Comparison of ENCODE assay signal across 25 cellular contexts in the genomic region with DNA sequence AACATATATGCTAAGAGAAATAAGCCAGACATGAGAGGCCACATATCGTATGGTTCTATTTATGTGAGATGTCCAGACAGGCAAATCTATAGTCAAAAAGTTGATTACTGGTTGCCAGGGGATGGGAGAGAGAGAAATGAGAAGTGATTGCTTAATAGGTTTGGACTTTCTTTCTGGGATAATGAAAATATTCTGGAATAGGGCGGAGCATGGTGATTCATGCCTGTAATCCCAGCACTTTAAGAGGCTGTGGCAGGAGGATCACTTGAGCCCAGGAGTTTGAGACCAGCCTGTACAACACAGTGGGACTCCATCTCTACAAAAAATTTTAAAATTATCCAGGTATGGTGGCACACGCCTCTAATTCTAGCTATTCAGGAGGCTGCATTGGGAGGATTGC. TPM values are rescaled to one million over a fixed set of nuclear protein-coding genes. Genes with fewer than 3 reads are reported as not detected.
DNase-seq lines count a peak whose midpoint lies in the region; ATAC-seq and TF ChIP-seq lines count a peak whose summit lies in the region.
"Had no signal": no experiment of that assay in that cellular context is flagged by ENCODE, and none has a peak within 500 bp of the region (broad histone marks: within the 10 kb centered on the region; RNA-seq: fewer than 3 reads in every experiment).

No MANE protein-coding gene starts in this region.

- H3K4me2 ChIP-seq in H9 (ENCODE audit: insufficient read depth, insufficient read length, low read length) = no peak overlapping the region
- H3K4me2 ChIP-seq in PC-3 (ENCODE audit: low read length) = no peak overlapping the region

- no peaks in the 10 kb centered on the region for H3K23me2 ChIP-seq in H9 (ENCODE audit: insufficient read length, low read depth, low read length, poor library complexity, severe bottlenecking)

- H3K56ac ChIP-seq in H9 (ENCODE audit: insufficient read length, low read depth, low read length) = no peak overlapping the region

- intact Hi-C loops in PC-3 (cut with micrococcal nuclease) = no loop called here
- intact Hi-C loops in sigmoid colon (cut with DNase I) = no loop called here
- intact Hi-C loops in CD8-positive, alpha-beta T cell (cut with DNase I, micrococcal nuclease) = no loop called here

- WGBS in H9 (ENCODE audit: extremely low coverage, insufficient read length, low lambda C conversion rate) = no CpG with 5 or more reads among the region's 3 CpGs
- WGBS in sigmoid colon, 2 donors = 92 to 93% methylated on average over 3 of the region's 3 CpGs

- ATAC-seq in PC-3 (peak; percentile 31; the same call in 1 of the 2 replicates), HG02973 (IDR thresholded peaks at IDR 0.05; ENCODE audit: unreplicated experiment) (no peak)
- ATAC-seq in CD8-positive, alpha-beta T cell = no peak
- ATAC-seq: effector memory CD8-positive, alpha-beta T cell; heart left ventricle; psoas muscle had no signal

- H3K36me3 ChIP-seq in PC-3 (ENCODE audit: low read depth, low read length) = no peaks in the 10 kb centered on the region
- H3K36me3 ChIP-seq in sigmoid colon = no peaks in the 10 kb centered on the region
- no peaks in the 10 kb centered on the region for H3K36me3 ChIP-seq in CD8-positive, alpha-beta T cell (ENCODE audit: insufficient read depth, low read length)
- H3K36me3 ChIP-seq: esophagus muscularis mucosa, heart left ventricle, thyroid gland had no signal

- TF ChIP-seq CTCF in H9 (conservative IDR thresholded peaks at IDR 0.05) (no peak), PC-3 (conservative IDR thresholded peaks at IDR 0.05; ENCODE audit: low read depth, low read length) (no peak), fibroblast of pulmonary artery (IDR thresholded peaks at IDR 0.05; ENCODE audit: low read length, missing control alignments) (no peak), sigmoid colon (IDR thresholded peaks at IDR 0.05) (no peak)
- no peak for TF ChIP-seq CTCF in CD8-positive, alpha-beta T cell (IDR thresholded peaks at IDR 0.05)

- POLR2A ChIA-PET in PC-3 (lab: Charles Lee; ENCODE audit: unreplicated experiment) = no interaction called here
- POLR2A ChIA-PET in CD8-positive, alpha-beta T cell (lab: Charles Lee) = no interaction called here

- no peak overlapping the region for H3K18ac ChIP-seq in H9 (ENCODE audit: insufficient read length, low read depth, low read length)

- H3K27ac Mint-ChIP-seq in H9 = peak overlapping the region; percentile 12 to 75 (median 16); a peak in 1 of 7 replicates
- H3K27ac Mint-ChIP-seq in CD8-positive, alpha-beta T cell = no peak overlapping the region
- H3K27ac Mint-ChIP-seq: brain; CD8-positive, alpha-beta memory T cell; effector memory CD8-positive, alpha-beta T cell had no signal

- H4K5ac ChIP-seq in H9 (ENCODE audit: insufficient read length, low read depth, low read length) = no peak overlapping the region

- H4K91ac ChIP-seq in H9 (ENCODE audit: insufficient read length, low read depth, low read length) = no peak overlapping the region

- H3K4ac ChIP-seq in H9 (ENCODE audit: low read depth, low read length) = no peak overlapping the region

- H3K27me3 Mint-ChIP-seq in H9 (ENCODE audit: low read depth) = no peaks in the 10 kb centered on the region
- H3K27me3 Mint-ChIP-seq in CD8-positive, alpha-beta T cell (ENCODE audit: low read depth) = no peaks in the 10 kb centered on the region
- H3K27me3 Mint-ChIP-seq: brain had no signal

- no peaks in the 10 kb centered on the region for H3K79me1 ChIP-seq in H9 (ENCODE audit: insufficient read depth, low read depth, low read length, poor library complexity, severe bottlenecking)

- no peak overlapping the region for H3K14ac ChIP-seq in H9 (ENCODE audit: insufficient read depth, low read length)

- no peak overlapping the region for H2BK20ac ChIP-seq in H9 (ENCODE audit: low read depth, low read length, poor library complexity, severe bottlenecking)

- H3F3A ChIP-seq in PC-3 (ENCODE audit: low read length, unreplicated experiment) = no peaks in the 10 kb centered on the region

- H3K79me2 ChIP-seq in H9 (ENCODE audit: insufficient read depth, low read length) (peaks cover 25% of the 10 kb centered on the region; the same call in 1 of the 2 replicates), PC-3 (ENCODE audit: low read length) (no peaks in the 10 kb centered on the region)

- CTCF ChIA-PET in PC-3 (lab: Charles Lee) = no interaction called here
- CTCF ChIA-PET in CD8-positive, alpha-beta T cell (lab: Charles Lee) = no interaction called here

- TF ChIP-seq POLR2A in sigmoid colon (IDR thresholded peaks at IDR 0.05) = no peak

- no peak overlapping the region for H2BK12ac ChIP-seq in H9 (ENCODE audit: insufficient read length, low read depth, low read length)

- H3K4me3 Mint-ChIP-seq in H9 = no peak overlapping the region
- no peak overlapping the region for H3K4me3 Mint-ChIP-seq in CD8-positive, alpha-beta T cell
- H3K4me3 Mint-ChIP-seq: brain; CD8-positive, alpha-beta memory T cell; effector memory CD8-positive, alpha-beta T cell had no signal

- H3K27ac ChIP-seq in H9 (ENCODE audit: insufficient read length, low read depth, low read length) = no peak overlapping the region
- no peak overlapping the region for H3K27ac ChIP-seq in PC-3 (ENCODE audit: low read length)
- no peak overlapping the region for H3K27ac ChIP-seq in sigmoid colon
- no peak overlapping the region for H3K27ac ChIP-seq in CD8-positive, alpha-beta T cell (ENCODE audit: low read depth, low read length)
- H3K27ac ChIP-seq: esophagus muscularis mucosa, heart left ventricle, psoas muscle, thyroid gland had no signal

- H2BK5ac ChIP-seq in H9 (ENCODE audit: insufficient read length, low read length) = no peak overlapping the region

- no peaks in the 10 kb centered on the region for H3K4me1 ChIP-seq in H9 (ENCODE audit: insufficient read depth, low read length)
- H3K4me1 ChIP-seq in PC-3 (ENCODE audit: insufficient read depth, low read length) = peaks cover 13% of the 10 kb centered on the region
- H3K4me1 ChIP-seq in sigmoid colon = no peaks in the 10 kb centered on the region
- H3K4me1 ChIP-seq in CD8-positive, alpha-beta T cell (ENCODE audit: insufficient read depth, low read length) = no peaks in the 10 kb centered on the region
- H3K4me1 ChIP-seq: esophagus muscularis mucosa, psoas muscle, thyroid gland had no signal

- H3K9ac ChIP-seq in H9 (ENCODE audit: extremely low read depth, insufficient read length, low read length) (no peak overlapping the region), PC-3 (ENCODE audit: low read length) (no peak overlapping the region)

- H2AFZ ChIP-seq in H9 (ENCODE audit: low read length) = no peak overlapping the region
- no peak overlapping the region for H2AFZ ChIP-seq in PC-3 (ENCODE audit: low read length)

- no peak overlapping the region for H3K23ac ChIP-seq in H9 (ENCODE audit: insufficient read length, low read depth, low read length)

- no peak overlapping the region for H2BK120ac ChIP-seq in H9 (ENCODE audit: low read depth, low read length, poor library complexity, severe bottlenecking)

- no peaks in the 10 kb centered on the region for H3K9me2 ChIP-seq in PC-3 (replicated peaks; ENCODE audit: low read length)

- no peak overlapping the region for H3T11ph ChIP-seq in H9 (ENCODE audit: low read length)

- peaks cover 15 to 16% of the 10 kb centered on the region in 2 experiments for H3K4me1 Mint-ChIP-seq in H9
- H3K4me1 Mint-ChIP-seq in CD8-positive, alpha-beta T cell (ENCODE audit: low read depth) = no peaks in the 10 kb centered on the region
- H3K4me1 Mint-ChIP-seq: CD8-positive, alpha-beta memory T cell had no signal

- H2BK15ac ChIP-seq in H9 (ENCODE audit: low read depth, low read length) = no peak overlapping the region

- H2AK5ac ChIP-seq in H9 (ENCODE audit: insufficient read length, low read length) = no peak overlapping the region

- no peak for TF ChIP-seq EP300 in sigmoid colon (IDR thresholded peaks at IDR 0.05)

- no peaks in the 10 kb centered on the region for H3K9me3 Mint-ChIP-seq in H9
- no peaks in the 10 kb centered on the region for H3K9me3 Mint-ChIP-seq in CD8-positive, alpha-beta T cell
- H3K9me3 Mint-ChIP-seq: CD8-positive, alpha-beta memory T cell; effector memory CD8-positive, alpha-beta T cell had no signal

- H3K27me3 ChIP-seq in H9 (ENCODE audit: insufficient read depth, low read length) = no peaks in the 10 kb centered on the region
- no peaks in the 10 kb centered on the region for H3K27me3 ChIP-seq in PC-3 (ENCODE audit: low read length)
- no peaks in the 10 kb centered on the region for H3K27me3 ChIP-seq in sigmoid colon
- no peaks in the 10 kb centered on the region for H3K27me3 ChIP-seq in CD8-positive, alpha-beta T cell (ENCODE audit: insufficient read depth, low read length)
- H3K27me3 ChIP-seq: esophagus muscularis mucosa, spleen, thyroid gland had no signal

- H3K9me3 ChIP-seq in H9 (ENCODE audit: control insufficient read depth, low read depth, low read length) (no peaks in the 10 kb centered on the region), PC-3 (ENCODE audit: low read length) (no peaks in the 10 kb centered on the region), sigmoid colon (no peaks in the 10 kb centered on the region)
- no peaks in the 10 kb centered on the region for H3K9me3 ChIP-seq in CD8-positive, alpha-beta T cell (ENCODE audit: low read length)
- H3K9me3 ChIP-seq: esophagus muscularis mucosa, heart left ventricle, psoas muscle, spleen, thyroid gland had no signal

- H4K20me1 ChIP-seq in H9 (ENCODE audit: control insufficient read depth, insufficient read depth, insufficient read length) (no peaks in the 10 kb centered on the region), PC-3 (ENCODE audit: low read length) (no peaks in the 10 kb centered on the region)

- H3K4me3 ChIP-seq in PC-3 (ENCODE audit: low read length) (no peak overlapping the region), fibroblast of pulmonary artery (replicated peaks; ENCODE audit: low read depth, low read length) (no peak overlapping the region), sigmoid colon (no peak overlapping the region)
- no peak overlapping the region for H3K4me3 ChIP-seq in CD8-positive, alpha-beta T cell (ENCODE audit: low read depth, low read length)
- H3K4me3 ChIP-seq: esophagus muscularis mucosa, heart left ventricle, psoas muscle, spleen, thyroid gland had no signal

- BruUV-seq in PC-3 (replicated peaks; lab: Mats Ljungman, UMichigan) = no TSS peak

- no peak overlapping the region for H4K8ac ChIP-seq in H9 (replicated peaks; ENCODE audit: insufficient read length, low read depth, low read length)

- DNase-seq in H9 (no peak), PC-3 (no peak), fibroblast of pulmonary artery (ENCODE audit: low read depth) (peak; percentile 49), renal cortical epithelial cell (ENCODE audit: low read depth) (peak; percentile 24), sigmoid colon (no peak), OCI-M1 (lab: John Stamatoyannopoulos, UW) (no peak)
- no peak for DNase-seq in CD8-positive, alpha-beta T cell
- DNase-seq: activated CD4-positive, alpha-beta T cell treated with anti-CD3 and anti-CD28 coated beads, Interleukin-2, amount 50 U/mL, for 48 hours; activated CD4-positive, CD25-positive, alpha-beta regulatory T cell; activated effector memory CD4-positive, alpha-beta T cell treated with Interleukin-2 at 50 U/mL for 16 hours; CD8-positive, alpha-beta memory T cell; effector memory CD8-positive, alpha-beta T cell; heart left ventricle; NCI-H1092 treated with DMSO at 0.1 percent for 48 hours; NCI-H2029; NCI-H446 treated with DMSO at 0.1 percent for 48 hours; psoas muscle; RPMI8226; spleen; stimulated activated CD4-positive, alpha-beta T cell treated with anti-CD3 and anti-CD28 coated beads, Interleukin-4, amount 100 ng/mL, for 1 hour; stimulated activated naive CD4-positive, alpha-beta T cell treated with Interleukin-2 at 50 U/mL for 16 hours; thyroid gland had no signal

- peaks cover 8 to 15% (median 12%) of the 10 kb centered on the region in 3 experiments; a peak in 5 of 7 replicates for H3K36me3 Mint-ChIP-seq in H9 (ENCODE audit: insufficient read depth in 1 of 3, low read depth in 3 of 3)
- H3K36me3 Mint-ChIP-seq in CD8-positive, alpha-beta T cell = no peaks in the 10 kb centered on the region
- H3K36me3 Mint-ChIP-seq: brain; CD8-positive, alpha-beta memory T cell had no signal

RNA-seq across cellular contexts. Expression of gene RBM47, which starts 22.4 kb away (rescaled TPM):
- total RNA-seq in H9 (2021) (70.3 and 75.9 TPM in 2 replicates), PC-3 (2014; rRNA removed) (34.7 and 47.6 TPM in 2 replicates), renal cortical epithelial cell (82.5 and 196 TPM in 2 replicates), sigmoid colon (10 to 100 TPM in 3 of 4 donors, 1 to 10 TPM in 1; 7.2 to 21.2 (median 15.3) TPM)
- 100 to 1,000 TPM in 1 of 3 donors, 10 to 100 TPM in 2; 69.7 to 148 (median 92.5) TPM for polyA plus RNA-seq in sigmoid colon
- total RNA-seq in CD8-positive, alpha-beta T cell = not detected
- polyA plus RNA-seq: CD8-positive, alpha-beta memory T cell had no signal

Comparison
In these comparisons a context has a peak if more than half of its experiments do, and no peak if none do; other contexts are left out.
1. DNase-seq: peak in fibroblast of pulmonary artery (single experiment) and renal cortical epithelial cell (single experiment); none in H9 (single experiment), PC-3 (single experiment), sigmoid colon (single experiment), CD8-positive, alpha-beta T cell (0 of 7) and OCI-M1 (single experiment).
2. RNA of gene RBM47, which starts 22.4 kb away (total RNA-seq): 82.5 to 196 TPM in renal cortical epithelial cell, 70.3 to 75.9 TPM in H9, 34.7 to 47.6 TPM in PC-3 and 7.2 to 21.2 TPM in sigmoid colon; not detected in CD8-positive, alpha-beta T cell; every median in the first group is over 4 times any median in the second.